ENCODE assay signal across 18 cellular contexts in the genomic region with DNA sequence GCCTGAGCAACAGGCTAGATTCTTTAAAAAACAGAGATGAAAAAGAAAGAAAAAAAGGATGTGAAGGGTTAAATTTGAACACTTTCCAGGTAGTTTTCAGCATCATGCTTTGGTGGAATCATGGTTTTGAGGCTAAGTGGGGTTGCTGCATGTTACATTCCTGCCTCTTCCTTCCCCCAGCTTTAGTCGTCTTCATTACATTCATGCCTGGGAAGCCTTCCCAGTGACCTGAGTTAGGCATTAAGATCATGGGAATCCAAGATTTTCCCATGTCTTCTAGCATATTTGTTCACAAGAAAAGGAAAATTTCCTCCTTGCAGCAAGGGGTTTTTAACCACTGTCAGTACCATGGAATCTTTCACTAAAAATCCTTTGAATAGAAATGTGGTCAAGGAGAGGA. TPM values are rescaled to one million over a fixed set of nuclear protein-coding genes. Genes with fewer than 3 reads are reported as not detected.
DNase-seq lines count a peak whose midpoint lies in the region; ATAC-seq and TF ChIP-seq lines count a peak whose summit lies in the region.
"Had no signal": no experiment of that assay in that cellular context is flagged by ENCODE, and none has a peak within 500 bp of the region (broad histone marks: within the 10 kb centered on the region; RNA-seq: fewer than 3 reads in every experiment).

No MANE protein-coding gene starts in this region.

- H3K27ac ChIP-seq in aorta (ENCODE audit: low read depth in 1 of 2, low read length in 2 of 2) (no peak overlapping the region), caudate nucleus (ENCODE audit: low read depth, low read length) (no peak overlapping the region)
- H3K27ac ChIP-seq: epithelial cell of prostate, neutrophil, suprapubic skin had no signal

- H3K36me3 Mint-ChIP-seq in CD14-positive monocyte, result peaks cover 22 to 60% of the 10 kb centered on the region in 2 donors
- H3K36me3 Mint-ChIP-seq in progenitor cell of endocrine pancreas (ENCODE audit: insufficient read depth), result peaks cover 5% of the 10 kb centered on the region
- H3K36me3 Mint-ChIP-seq: memory B cell had no signal

- H3K4me1 Mint-ChIP-seq in CD14-positive monocyte, result no peaks in the 10 kb centered on the region
- peaks cover 21% of the 10 kb centered on the region for H3K4me1 Mint-ChIP-seq in progenitor cell of endocrine pancreas (ENCODE audit: low read depth)
- H3K4me1 Mint-ChIP-seq: memory B cell had no signal

- no peaks in the 10 kb centered on the region for H3K27me3 ChIP-seq in aorta (ENCODE audit: control insufficient read depth in 1 of 2, insufficient read depth in 2 of 2, low read length in 1 of 2)
- H3K27me3 ChIP-seq: neutrophil, suprapubic skin had no signal

- WGBS in aorta, 2 donors, result 16 to 20% methylated on average over 1 of the region's 1 CpG

- no peak overlapping the region for H3K4me3 Mint-ChIP-seq in CD14-positive monocyte
- no peak overlapping the region for H3K4me3 Mint-ChIP-seq in progenitor cell of endocrine pancreas (ENCODE audit: low read depth)
- H3K4me3 Mint-ChIP-seq: central memory CD8-positive, alpha-beta T cell; memory B cell; T-helper 1 cell treated with Interleukin-12 subunit alpha and Interleukin-12 subunit beta and Interleukin-4 antibody, amounts not matched to agents 30 μg/mL and 1 μg/mL, for 36 hours had no signal

- no peaks in the 10 kb centered on the region for H3K9me3 ChIP-seq in aorta (ENCODE audit: control insufficient read depth, low read length)
- H3K9me3 ChIP-seq: neutrophil, suprapubic skin had no signal

- H3K27me3 Mint-ChIP-seq in CD14-positive monocyte (ENCODE audit: low read depth in 3 of 3), result peaks cover 0 to 2% (median 0%) of the 10 kb centered on the region in 3 donors
- H3K27me3 Mint-ChIP-seq in progenitor cell of endocrine pancreas, result no peaks in the 10 kb centered on the region
- H3K27me3 Mint-ChIP-seq: central memory CD8-positive, alpha-beta T cell; memory B cell had no signal

- TF ChIP-seq CTCF in CD14-positive monocyte (IDR thresholded peaks at IDR 0.05) (no peak), progenitor cell of endocrine pancreas (IDR thresholded peaks at IDR 0.05; ENCODE audit: unreplicated experiment) (no peak)

- ATAC-seq in HG02610 (IDR thresholded peaks at IDR 0.05; ENCODE audit: unreplicated experiment) (no peak), aorta (ENCODE audit: low FRiP score) (no peak)

- no peak for DNase-seq in CD14-positive monocyte (ENCODE audit: low spot score)
- peak; percentile 29 for DNase-seq in NCI-H226
- peak; percentile 78 for DNase-seq in fibroblast of gingiva (ENCODE audit: low read depth)
- no peak for DNase-seq in progenitor cell of endocrine pancreas (ENCODE audit: low spot score, unreplicated experiment)
- no peak for DNase-seq in stimulated activated CD4-positive, alpha-beta T cell treated with anti-CD3 and anti-CD28 coated beads, Interleukin-4, amount 100 ng/mL, for 1 hour
- no peak for DNase-seq in aorta
- DNase-seq in caudate nucleus (lab: John Stamatoyannopoulos, UW), result no peak
- DNase-seq: activated CD4-positive, CD25-positive, alpha-beta regulatory T cell; activated naive CD4-positive, alpha-beta T cell treated with Interleukin-2 at 50 U/mL for 16 hours; NCI-H82; stimulated activated CD4-positive, alpha-beta T cell treated with anti-CD3 and anti-CD28 coated beads, Interleukin-12 subunit alpha, Interleukin-12 subunit beta, amount 100 ng/mL, for 4 hours had no signal

- H3K9me3 Mint-ChIP-seq in CD14-positive monocyte (no peaks in the 10 kb centered on the region), progenitor cell of endocrine pancreas (ENCODE audit: low read depth) (no peaks in the 10 kb centered on the region)
- H3K9me3 Mint-ChIP-seq: central memory CD8-positive, alpha-beta T cell; memory B cell; T-helper 1 cell treated with Interleukin-12 subunit alpha and Interleukin-12 subunit beta and Interleukin-4 antibody, amounts not matched to agents 30 μg/mL and 1 μg/mL, for 36 hours had no signal

- H3K27ac Mint-ChIP-seq in CD14-positive monocyte (peak overlapping the region in 4 of 7 donors; percentile 36 to 58 (median 48)), progenitor cell of endocrine pancreas (peak overlapping the region; percentile 34)
- H3K27ac Mint-ChIP-seq: memory B cell; T-helper 1 cell treated with Interleukin-12 subunit alpha and Interleukin-12 subunit beta and Interleukin-4 antibody, amounts not matched to agents 30 μg/mL and 1 μg/mL, for 36 hours had no signal

- intact Hi-C loops in CD14-positive monocyte (cut with micrococcal nuclease), result no loop called here
- intact Hi-C loops in aorta (cut with DNase I), result no loop called here

- H3K36me3 ChIP-seq in aorta (ENCODE audit: control insufficient read depth in 1 of 2, insufficient read depth in 2 of 2, low read length in 1 of 2), result no peaks in the 10 kb centered on the region
- H3K36me3 ChIP-seq: neutrophil, suprapubic skin had no signal

- H3K4me1 ChIP-seq in aorta (ENCODE audit: control insufficient read depth in 1 of 2, insufficient read depth in 2 of 2, low read length in 2 of 2), result no peaks in the 10 kb centered on the region

- H3K4me3 ChIP-seq in aorta (ENCODE audit: low read length in 2 of 2), result no peak overlapping the region
- H3K4me3 ChIP-seq: suprapubic skin had no signal

RNA-seq across cellular contexts. Expression of a gene that starts 12.0 kb away (rescaled TPM):
- under 1 TPM in 1 of 2 donors, not detected in 1; 0.06 TPM for polyA plus RNA-seq in CD14-positive monocyte
- total RNA-seq in progenitor cell of endocrine pancreas, result 71.9 and 77.0 TPM in 2 replicates
- 1 to 10 TPM in 1 of 2 donors, under 1 TPM in 1; 0.75 to 2.1 TPM for total RNA-seq in aorta
- 1 to 10 TPM; 1.6 to 5.4 TPM for polyA plus RNA-seq in aorta

RNA-seq across cellular contexts. Expression of a gene that starts 28.5 kb away (rescaled TPM):
- polyA plus RNA-seq in CD14-positive monocyte, result 10 to 100 TPM; 12.4 to 14.3 TPM
- 130 and 136 TPM in 2 replicates for total RNA-seq in progenitor cell of endocrine pancreas
- total RNA-seq in aorta, result 100 to 1,000 TPM in 1 of 2 donors, 10 to 100 TPM in 1; 69.1 to 107 TPM
- 100 to 1,000 TPM; 103 to 104 TPM for polyA plus RNA-seq in aorta

Comparison
In these comparisons a context has a peak if more than half of its experiments do, and no peak if none do; other contexts are left out.
1. DNase-seq: peak in NCI-H226 (single experiment) and fibroblast of gingiva (single experiment); none in CD14-positive monocyte (single experiment), progenitor cell of endocrine pancreas (single experiment), stimulated activated CD4-positive, alpha-beta T cell treated with anti-CD3 and anti-CD28 coated beads, Interleukin-4, amount 100 ng/mL, for 1 hour (single experiment), aorta (0 of 2) and caudate nucleus (0 of 61).
2. RNA of a gene that starts 12.0 kb away (total RNA-seq): 71.9 to 77.0 TPM in progenitor cell of endocrine pancreas; 0.75 to 2.1 TPM in aorta; every median in the first group is over 10 times any median in the second.